22 cellular contexts compared by ENCODE assay signal in genomic region chr6:35664945-35665344, GRCh38. TPM values are rescaled to one million over a fixed set of nuclear protein-coding genes. Genes with fewer than 3 reads are reported as not detected.
DNase-seq lines count a peak whose midpoint lies in the region; ATAC-seq and TF ChIP-seq lines count a peak whose summit lies in the region.
"Had no signal": no experiment of that assay in that cellular context is flagged by ENCODE, and none has a peak within 500 bp of the region (broad histone marks: within the 10 kb centered on the region; RNA-seq: fewer than 3 reads in every experiment).

No MANE protein-coding gene starts in this region.

- no peaks in the 10 kb centered on the region for H3K36me3 Mint-ChIP-seq in activated T-cell treated with anti-CD3 and anti-CD28 coated beads, Interleukin-2, amount 50 U/mL, for 4 hours (ENCODE audit: insufficient read depth)
- H3K36me3 Mint-ChIP-seq: natural killer cell treated with Interleukin-12 subunit alpha and Interleukin-12 subunit beta and Interleukin-15 and Interleukin-18, amount 100 ng/mL, for 72 hours; stimulated activated memory B cell treated with anti-CD40 and anti-IgM and Interleukin-4, amounts not matched to agents 10 μg/mL and 1 μg/mL and 100 μg/mL, for 72 hours had no signal

- WGBS in body of pancreas, 2 donors = 32 to 41% methylated on average over 3 of the region's 3 CpGs

- ATAC-seq in activated T-cell treated with anti-CD3 and anti-CD28 coated beads, Interleukin-2, amount 50 U/mL, for 4 hours = peak; percentile 36 to 46
- ATAC-seq in body of pancreas = no peak
- no peak for ATAC-seq in HG03432 (IDR thresholded peaks at IDR 0.05; ENCODE audit: unreplicated experiment)
- ATAC-seq: esophagus mucosa; sciatic nerve; stimulated activated memory B cell treated with anti-CD40 and anti-IgM and Interleukin-4, amounts not matched to agents 10 μg/mL and 1 μg/mL and 100 μg/mL, for 72 hours had no signal

- peak overlapping the region; percentile 66 for H3K9ac ChIP-seq in skeletal muscle satellite cell (ENCODE audit: low read depth, low read length)
- H3K9ac ChIP-seq: parathyroid adenoma had no signal

- CTCF ChIA-PET in HEK293 (lab: Yijun Ruan, JAX) = interaction anchor here (0.7 to 1.6 kb wide), 3 partner anchors 9 to 924 kb away, joined by 3 to 5 read pairs (median 3); no protein-coding TSS in a partner anchor

- intact Hi-C loops in body of pancreas (cut with DNase I) = no loop called here

- H3K27me3 Mint-ChIP-seq in activated T-cell treated with anti-CD3 and anti-CD28 coated beads, Interleukin-2, amount 50 U/mL, for 4 hours (ENCODE audit: low read depth) = no peaks in the 10 kb centered on the region
- H3K27me3 Mint-ChIP-seq: central memory CD8-positive, alpha-beta T cell; natural killer cell treated with Interleukin-12 subunit alpha and Interleukin-12 subunit beta and Interleukin-15 and Interleukin-18, amount 100 ng/mL, for 72 hours; stimulated activated memory B cell treated with anti-CD40 and anti-IgM and Interleukin-4, amounts not matched to agents 10 μg/mL and 1 μg/mL and 100 μg/mL, for 72 hours had no signal

- H3K9me3 Mint-ChIP-seq in activated T-cell treated with anti-CD3 and anti-CD28 coated beads, Interleukin-2, amount 50 U/mL, for 4 hours = no peaks in the 10 kb centered on the region
- H3K9me3 Mint-ChIP-seq: central memory CD8-positive, alpha-beta T cell; natural killer cell treated with Interleukin-12 subunit alpha and Interleukin-12 subunit beta and Interleukin-15 and Interleukin-18, amount 100 ng/mL, for 72 hours; stimulated activated memory B cell treated with anti-CD40 and anti-IgM and Interleukin-4, amounts not matched to agents 10 μg/mL and 1 μg/mL and 100 μg/mL, for 72 hours had no signal

- TF ChIP-seq CTCF in HEK293 (tag by site-specific recombination; IDR thresholded peaks at IDR 0.05) = no peak
- no peak for TF ChIP-seq CTCF in body of pancreas (IDR thresholded peaks at IDR 0.05)

- no peak for DNase-seq in activated T-cell treated with anti-CD3 and anti-CD28 coated beads, Interleukin-2, amount 50 U/mL, for 4 hours
- DNase-seq in activated T-cell treated with anti-CD3 and anti-CD28 coated beads for 4 hours (no peak), body of pancreas (no peak), NCI-H2107 treated with DMSO at 0.1 percent for 48 hours (lab: John Stamatoyannopoulos, UW; ENCODE audit: unreplicated experiment) (no peak), MG63 (no peak)
- DNase-seq: activated CD8-positive, alpha-beta memory T cell treated with anti-CD3 and anti-CD28 coated beads, Interleukin-2, amount 50 U/mL, for 4 hours; activated gamma-delta T cell treated with Interleukin-2 at 50 U/mL for 16 hours; effector CD4-positive, alpha-beta T cell; KG1; NCI-H1092 treated with DMSO at 0.1 percent for 48 hours; NCI-H2107; NCI-H524 treated with DMSO at 0.1 percent for 48 hours had no signal

- H3K27me3 ChIP-seq in body of pancreas = no peaks in the 10 kb centered on the region
- no peaks in the 10 kb centered on the region for H3K27me3 ChIP-seq in skeletal muscle satellite cell (ENCODE audit: control insufficient read depth, insufficient read depth, low read length)
- H3K27me3 ChIP-seq in MG63 = no peaks in the 10 kb centered on the region

- H3K27ac ChIP-seq in HEK293 (ENCODE audit: extremely low read depth, low read depth, low read length) = no peak overlapping the region
- peak overlapping the region in 3 of 4 donors; percentile 77 to 87 (median 82) for H3K27ac ChIP-seq in body of pancreas
- H3K27ac ChIP-seq: parathyroid adenoma, thoracic aorta had no signal

- H3K4me3 Mint-ChIP-seq in activated T-cell treated with anti-CD3 and anti-CD28 coated beads, Interleukin-2, amount 50 U/mL, for 4 hours = no peak overlapping the region
- H3K4me3 Mint-ChIP-seq: central memory CD8-positive, alpha-beta T cell; natural killer cell treated with Interleukin-12 subunit alpha and Interleukin-12 subunit beta and Interleukin-15 and Interleukin-18, amount 100 ng/mL, for 72 hours; stimulated activated memory B cell treated with anti-CD40 and anti-IgM and Interleukin-4, amounts not matched to agents 10 μg/mL and 1 μg/mL and 100 μg/mL, for 72 hours had no signal

- H3K9me3 ChIP-seq in HEK293 (ENCODE audit: control insufficient read depth, insufficient read depth, low read depth, low read length) = no peaks in the 10 kb centered on the region
- H3K9me3 ChIP-seq in body of pancreas = no peaks in the 10 kb centered on the region
- no peaks in the 10 kb centered on the region for H3K9me3 ChIP-seq in skeletal muscle satellite cell (replicated peaks; ENCODE audit: low read length)
- no peaks in the 10 kb centered on the region for H3K9me3 ChIP-seq in MG63
- H3K9me3 ChIP-seq: thoracic aorta had no signal

- peaks cover 29% of the 10 kb centered on the region for H3K4me1 Mint-ChIP-seq in activated T-cell treated with anti-CD3 and anti-CD28 coated beads, Interleukin-2, amount 50 U/mL, for 4 hours (ENCODE audit: low read depth)

- H3K4me2 ChIP-seq in skeletal muscle satellite cell (ENCODE audit: low read length) = peak overlapping the region; percentile 69

- H3K4me1 ChIP-seq in HEK293 (ENCODE audit: control insufficient read depth, insufficient read depth, low read length) (peaks cover 11% of the 10 kb centered on the region; the same call in 1 of the 2 replicates), body of pancreas (peaks cover 82% of the 10 kb centered on the region), skeletal muscle satellite cell (ENCODE audit: control insufficient read depth, insufficient read depth, low read length) (peaks cover 61% of the 10 kb centered on the region)
- H3K4me1 ChIP-seq: parathyroid adenoma had no signal

- no peak overlapping the region for H3K4me3 ChIP-seq in HEK293 (ENCODE audit: low read depth, low read length)
- no peak overlapping the region for H3K4me3 ChIP-seq in body of pancreas
- no peak overlapping the region for H3K4me3 ChIP-seq in skeletal muscle satellite cell (ENCODE audit: low read length)
- no peak overlapping the region for H3K4me3 ChIP-seq in MG63
- H3K4me3 ChIP-seq: thoracic aorta had no signal

- no peaks in the 10 kb centered on the region for H3K36me3 ChIP-seq in HEK293 (ENCODE audit: control insufficient read depth in 2 of 2, insufficient read depth in 1 of 2, low read length in 2 of 2)
- H3K36me3 ChIP-seq in body of pancreas (replicated peaks in 1 of 2; ENCODE audit: insufficient read depth in 1 of 2, low read depth in 2 of 2) = no peaks in the 10 kb centered on the region
- peaks cover 4% of the 10 kb centered on the region for H3K36me3 ChIP-seq in skeletal muscle satellite cell (ENCODE audit: insufficient read depth, low read length)
- 0 out of 2 replicates have a peak, but pooled peaks cover 3% of the 10 kb centered on the region for H3K36me3 ChIP-seq in MG63
- H3K36me3 ChIP-seq: thoracic aorta had no signal

- POLR2A ChIA-PET in HEK293 (lab: Yijun Ruan, JAX) = interaction anchor here (0.6 kb wide), 1 partner anchor 241 kb away, joined by 3 read pairs; no protein-coding TSS in a partner anchor

- no peak for TF ChIP-seq POLR2A in body of pancreas (IDR thresholded peaks at IDR 0.05)

TF ChIP-seq in HEK293, 187 proteins besides CTCF, POLR2A, EP300 and RAD21:
- TF ChIP-seq ZFHX2 (tag by site-specific recombination; conservative IDR thresholded peaks at IDR 0.05) (peak; percentile 89), MYNN (tag by site-specific recombination; IDR thresholded peaks at IDR 0.05; ENCODE audit: borderline replicate concordance) (no peak), EGR2 (tag by site-specific recombination; IDR thresholded peaks at IDR 0.05; ENCODE audit: low read depth) (peak; percentile 85)
TF ChIP-seq in HEK293: peak in this region for 2.

RNA-seq across cellular contexts. Expression of gene FKBP5, which starts 23.8 kb away (rescaled TPM):
- total RNA-seq in activated T-cell treated with anti-CD3 and anti-CD28 coated beads, Interleukin-2, amount 50 U/mL, for 4 hours = 10 to 100 TPM; 46.5 to 62.3 (median 59.9) TPM
- 100 to 1,000 TPM; 133 to 138 TPM for total RNA-seq in body of pancreas
- 45.9 and 52.2 TPM in 2 replicates for total RNA-seq in skeletal muscle satellite cell (2012; rRNA removed)
- 9.4 and 10.3 TPM in 2 replicates for total RNA-seq in MG63 (2014; rRNA removed; shearing (Covaris generic); ENCODE audit: low replicate concordance)

Comparison
In these comparisons a context has a peak if more than half of its experiments do, and no peak if none do; other contexts are left out.
1. ATAC-seq: peak in activated T-cell treated with anti-CD3 and anti-CD28 coated beads, Interleukin-2, amount 50 U/mL, for 4 hours (2 of 2); none in body of pancreas (single experiment) and HG03432 (single experiment).